1 cellular context compared by ENCODE assay signal in genomic region chr11:77865805-77866204, GRCh38.
TF ChIP-seq lines count a peak whose summit lies in the region.

No MANE protein-coding gene starts in this region.

TF ChIP-seq in IMR-90, 13 proteins besides CTCF, POLR2A, EP300 and RAD21:
- no peak for TF ChIP-seq MAZ (IDR thresholded peaks at IDR 0.05; ENCODE audit: borderline replicate concordance, low read depth, low read length)
